Comparison of ENCODE assay signal across 1 cellular context in the genomic region with DNA sequence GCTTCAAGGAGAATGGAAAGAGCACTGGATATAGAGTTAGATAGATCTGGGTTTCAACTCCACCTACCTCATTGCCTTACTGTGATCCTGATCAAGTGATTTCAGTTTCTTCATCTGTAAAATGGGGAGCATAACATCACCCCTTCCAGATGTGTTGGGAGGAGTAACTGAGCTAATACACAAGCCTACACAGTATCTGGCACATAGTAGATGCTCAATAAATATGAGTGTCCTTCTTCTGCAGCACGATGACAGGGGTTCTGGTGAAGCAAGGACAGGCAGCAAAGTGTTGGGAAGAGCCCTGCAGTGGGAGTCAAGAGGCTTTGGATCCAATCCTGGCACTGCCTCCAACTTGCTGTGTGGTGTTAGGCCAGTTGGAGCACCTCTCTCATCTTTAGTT.
TF ChIP-seq lines count a peak whose summit lies in the region.

No MANE protein-coding gene starts in this region.

TF ChIP-seq in GM12878, 131 proteins besides CTCF, POLR2A, EP300 and RAD21 (continued from another document):
- TF ChIP-seq, protein P1, sequence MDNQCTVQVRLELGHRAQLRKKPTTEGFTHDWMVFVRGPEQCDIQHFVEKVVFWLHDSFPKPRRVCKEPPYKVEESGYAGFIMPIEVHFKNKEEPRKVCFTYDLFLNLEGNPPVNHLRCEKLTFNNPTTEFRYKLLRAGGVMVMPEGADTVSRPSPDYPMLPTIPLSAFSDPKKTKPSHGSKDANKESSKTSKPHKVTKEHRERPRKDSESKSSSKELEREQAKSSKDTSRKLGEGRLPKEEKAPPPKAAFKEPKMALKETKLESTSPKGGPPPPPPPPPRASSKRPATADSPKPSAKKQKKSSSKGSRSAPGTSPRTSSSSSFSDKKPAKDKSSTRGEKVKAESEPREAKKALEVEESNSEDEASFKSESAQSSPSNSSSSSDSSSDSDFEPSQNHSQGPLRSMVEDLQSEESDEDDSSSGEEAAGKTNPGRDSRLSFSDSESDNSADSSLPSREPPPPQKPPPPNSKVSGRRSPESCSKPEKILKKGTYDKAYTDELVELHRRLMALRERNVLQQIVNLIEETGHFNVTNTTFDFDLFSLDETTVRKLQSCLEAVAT (IDR thresholded peaks at IDR 0.05), result no peak
- TF ChIP-seq KAT2A (conservative IDR thresholded peaks at IDR 0.05; ENCODE audit: control insufficient read depth, low read depth, low read length) (no peak), STAT1 (conservative IDR thresholded peaks at IDR 0.05) (no peak), JUNB (IDR thresholded peaks at IDR 0.05) (no peak), KLF5 (IDR thresholded peaks at IDR 0.05; ENCODE audit: partially characterized antibody) (no peak), SMAD1 (IDR thresholded peaks at IDR 0.05; ENCODE audit: low read depth, partially characterized antibody) (no peak), ZBTB40 (IDR thresholded peaks at IDR 0.05; ENCODE audit: borderline replicate concordance) (no peak), GABPA (IDR thresholded peaks at IDR 0.05; ENCODE audit: low read depth) (no peak)
- TF ChIP-seq, protein P2, sequence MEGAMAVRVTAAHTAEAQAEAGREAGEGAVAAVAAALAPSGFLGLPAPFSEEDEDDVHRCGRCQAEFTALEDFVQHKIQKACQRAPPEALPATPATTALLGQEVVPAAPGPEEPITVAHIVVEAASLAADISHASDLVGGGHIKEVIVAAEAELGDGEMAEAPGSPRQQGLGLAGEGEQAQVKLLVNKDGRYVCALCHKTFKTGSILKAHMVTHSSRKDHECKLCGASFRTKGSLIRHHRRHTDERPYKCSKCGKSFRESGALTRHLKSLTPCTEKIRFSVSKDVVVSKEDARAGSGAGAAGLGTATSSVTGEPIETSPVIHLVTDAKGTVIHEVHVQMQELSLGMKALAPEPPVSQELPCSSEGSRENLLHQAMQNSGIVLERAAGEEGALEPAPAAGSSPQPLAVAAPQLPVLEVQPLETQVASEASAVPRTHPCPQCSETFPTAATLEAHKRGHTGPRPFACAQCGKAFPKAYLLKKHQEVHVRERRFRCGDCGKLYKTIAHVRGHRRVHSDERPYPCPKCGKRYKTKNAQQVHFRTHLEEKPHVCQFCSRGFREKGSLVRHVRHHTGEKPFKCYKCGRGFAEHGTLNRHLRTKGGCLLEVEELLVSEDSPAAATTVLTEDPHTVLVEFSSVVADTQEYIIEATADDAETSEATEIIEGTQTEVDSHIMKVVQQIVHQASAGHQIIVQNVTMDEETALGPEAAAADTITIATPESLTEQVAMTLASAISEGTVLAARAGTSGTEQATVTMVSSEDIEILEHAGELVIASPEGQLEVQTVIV (IDR thresholded peaks at IDR 0.05; ENCODE audit: borderline replicate concordance, partially characterized antibody), result no peak
- TF ChIP-seq, protein P3, sequence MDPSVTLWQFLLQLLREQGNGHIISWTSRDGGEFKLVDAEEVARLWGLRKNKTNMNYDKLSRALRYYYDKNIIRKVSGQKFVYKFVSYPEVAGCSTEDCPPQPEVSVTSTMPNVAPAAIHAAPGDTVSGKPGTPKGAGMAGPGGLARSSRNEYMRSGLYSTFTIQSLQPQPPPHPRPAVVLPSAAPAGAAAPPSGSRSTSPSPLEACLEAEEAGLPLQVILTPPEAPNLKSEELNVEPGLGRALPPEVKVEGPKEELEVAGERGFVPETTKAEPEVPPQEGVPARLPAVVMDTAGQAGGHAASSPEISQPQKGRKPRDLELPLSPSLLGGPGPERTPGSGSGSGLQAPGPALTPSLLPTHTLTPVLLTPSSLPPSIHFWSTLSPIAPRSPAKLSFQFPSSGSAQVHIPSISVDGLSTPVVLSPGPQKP (IDR thresholded peaks at IDR 0.05; ENCODE audit: low read depth, low read length), result no peak
